Comparison of ENCODE assay signal across 8 cellular contexts in the genomic region with DNA sequence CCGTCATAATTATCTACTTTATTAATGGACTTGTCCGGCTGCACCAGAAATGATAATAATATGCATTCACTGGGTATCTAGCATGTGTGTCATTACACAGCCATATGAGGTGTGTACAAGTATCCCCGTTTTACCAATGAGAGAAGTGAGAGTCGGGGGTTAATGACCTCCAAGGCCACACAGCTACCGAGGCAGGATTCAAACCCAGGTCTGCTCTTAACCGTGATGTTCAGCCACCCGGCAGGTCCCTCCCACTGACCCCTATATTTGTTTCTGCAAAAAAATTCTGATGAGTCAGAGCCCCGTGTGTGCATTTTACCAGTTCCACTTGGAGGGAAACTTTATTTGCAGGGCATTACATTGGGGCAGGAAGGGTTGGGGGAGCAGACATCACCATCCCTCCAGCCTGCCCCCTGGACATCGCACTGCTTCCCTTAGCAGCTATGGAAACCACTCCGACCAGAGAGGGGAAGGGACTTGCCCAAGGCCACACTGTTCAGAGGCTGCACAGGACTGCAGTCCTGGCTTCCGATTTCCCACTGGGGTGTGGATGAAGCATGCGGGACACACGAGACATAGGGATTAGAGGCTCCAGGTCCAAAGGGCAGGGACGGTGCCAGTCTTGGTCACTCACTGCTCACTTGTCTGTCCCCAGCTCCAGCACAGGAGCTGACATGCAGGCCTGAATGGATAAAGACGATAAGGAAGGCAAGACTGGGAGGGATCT. TPM values are rescaled to one million over a fixed set of nuclear protein-coding genes. Genes with fewer than 3 reads are reported as not detected.
DNase-seq lines count a peak whose midpoint lies in the region; ATAC-seq and TF ChIP-seq lines count a peak whose summit lies in the region.

No MANE protein-coding gene starts in this region.

- peak overlapping the region in 1 of 2 experiments; percentile 81 for H2BK12ac ChIP-seq in mesenchymal stem cell (ENCODE audit: low read length in 2 of 2)

- ATAC-seq in GM21825 (IDR thresholded peaks at IDR 0.05; ENCODE audit: unreplicated experiment), result peak; percentile 18
- peak; percentile 20 for ATAC-seq in SK-N-SH treated with all-trans-retinoic acid at 6 μM for 48 hours
- no peak for ATAC-seq in body of pancreas

- H3K4me3 ChIP-seq in BLaER1 (no peak overlapping the region), mesenchymal stem cell (ENCODE audit: insufficient read depth in 1 of 2, low read depth in 1 of 2, low read length in 2 of 2) (no peak overlapping the region), A673 (ENCODE audit: low read depth, low read length, poor library complexity, severe bottlenecking) (no peak overlapping the region), body of pancreas (no peak overlapping the region)

- no peak for TF ChIP-seq POLR2A in body of pancreas (IDR thresholded peaks at IDR 0.05)

- no peaks in the 10 kb centered on the region for H3K79me1 ChIP-seq in mesenchymal stem cell (replicated peaks; ENCODE audit: low read length, poor library complexity, severe bottlenecking)

- H3K27ac ChIP-seq in BLaER1 (peak overlapping the region; percentile 24; the same call in 1 of the 2 replicates), mesenchymal stem cell (ENCODE audit: low read length, poor library complexity, severe bottlenecking) (no peak overlapping the region), A673 (ENCODE audit: low read depth, low read length, poor library complexity, severe bottlenecking) (no peak overlapping the region), body of pancreas (peak overlapping the region in 1 of 4 donors; percentile 52)

- H3K4ac ChIP-seq in mesenchymal stem cell (ENCODE audit: low read depth in 1 of 2, low read length in 2 of 2), result no peak overlapping the region

- peak overlapping the region in 1 of 2 experiments; percentile 58 for H3K14ac ChIP-seq in mesenchymal stem cell (ENCODE audit: low read length in 2 of 2)

- CTCF ChIA-PET in A673 (lab: Charles Lee), result interaction anchor here (0.6 to 0.7 kb wide), 2 partner anchors 202 to 240 kb away, joined by 4 to 6 read pairs; no protein-coding TSS in a partner anchor

- H2BK5ac ChIP-seq in mesenchymal stem cell (ENCODE audit: low read depth, low read length, poor library complexity, severe bottlenecking), result no peak overlapping the region

- TF ChIP-seq CTCF in A673 (conservative IDR thresholded peaks at IDR 0.05; ENCODE audit: low read depth, low read length), result no peak
- TF ChIP-seq CTCF in body of pancreas (IDR thresholded peaks at IDR 0.05), result no peak

- H2AK5ac ChIP-seq in mesenchymal stem cell (ENCODE audit: low read length, severe bottlenecking), result no peak overlapping the region

- WGBS in mesenchymal stem cell, result 63% methylated on average over 14 of the region's 15 CpGs
- 59 to 60% methylated on average over 13 to 15 of the region's 15 CpGs for WGBS in body of pancreas, 2 donors

- H3K23ac ChIP-seq in mesenchymal stem cell (ENCODE audit: low read length in 2 of 2), result peak overlapping the region in 1 of 2 experiments; percentile 83

- H3K9ac ChIP-seq in BLaER1 (peak overlapping the region; percentile 11; the same call in 1 of the 2 replicates), mesenchymal stem cell (ENCODE audit: low read length) (no peak overlapping the region)

- intact Hi-C loops in A673 (cut with micrococcal nuclease; ENCODE audit: unreplicated experiment), result no loop called here
- intact Hi-C loops in body of pancreas (cut with DNase I), result no loop called here

- H3K9me3 ChIP-seq in BLaER1 (no peaks in the 10 kb centered on the region), mesenchymal stem cell (ENCODE audit: control insufficient read depth, low read length) (no peaks in the 10 kb centered on the region), A673 (ENCODE audit: low read depth, low read length, poor library complexity, severe bottlenecking) (no peaks in the 10 kb centered on the region), body of pancreas (no peaks in the 10 kb centered on the region)

- DNase-seq in mesenchymal stem cell (no peak), T1000 (lab: John Stamatoyannopoulos, UW) (no peak), A673 (ENCODE audit: low spot score) (no peak), body of pancreas (no peak)
- DNase-seq in stimulated activated CD4-positive, alpha-beta T cell treated with anti-CD3 and anti-CD28 coated beads, Interleukin-2, amount 100 ng/mL, for 24 hours, result no peak

- H3K27me3 ChIP-seq in BLaER1 (no peaks in the 10 kb centered on the region), mesenchymal stem cell (ENCODE audit: control insufficient read depth in 1 of 2, insufficient read depth in 1 of 2, low read length in 2 of 2) (no peaks in the 10 kb centered on the region), A673 (replicated peaks; ENCODE audit: insufficient read depth, low read depth, low read length, poor library complexity) (no peaks in the 10 kb centered on the region), body of pancreas (no peaks in the 10 kb centered on the region)

- peak overlapping the region; percentile 22 for H4K91ac ChIP-seq in mesenchymal stem cell (ENCODE audit: low read length)

- H2BK15ac ChIP-seq in mesenchymal stem cell (ENCODE audit: low read depth, poor library complexity, severe bottlenecking), result peak overlapping the region; percentile 94

- H3K36me3 ChIP-seq in BLaER1 (no peaks in the 10 kb centered on the region), mesenchymal stem cell (ENCODE audit: control insufficient read depth in 1 of 2, insufficient read depth in 2 of 2, low read depth in 1 of 2, low read length in 2 of 2) (no peaks in the 10 kb centered on the region), A673 (ENCODE audit: insufficient read depth, low read length, poor library complexity, severe bottlenecking) (no peaks in the 10 kb centered on the region), body of pancreas (replicated peaks in 1 of 2; ENCODE audit: insufficient read depth in 1 of 2, low read depth in 2 of 2) (no peaks in the 10 kb centered on the region)

- peak overlapping the region; percentile 8 for H4K8ac ChIP-seq in mesenchymal stem cell (ENCODE audit: low read length)

- H3K4me1 ChIP-seq in BLaER1 (peaks cover 44% of the 10 kb centered on the region), mesenchymal stem cell (ENCODE audit: control insufficient read depth, insufficient read depth, low read depth, low read length) (peaks cover 20% of the 10 kb centered on the region), A673 (ENCODE audit: insufficient read depth, low read length, poor library complexity, severe bottlenecking) (no peaks in the 10 kb centered on the region), body of pancreas (no peaks in the 10 kb centered on the region)

- no peak overlapping the region for H2BK120ac ChIP-seq in mesenchymal stem cell (ENCODE audit: low read depth, low read length)

- peak overlapping the region; percentile 84 for H3K4me2 ChIP-seq in BLaER1
- no peak overlapping the region for H3K4me2 ChIP-seq in mesenchymal stem cell (ENCODE audit: low read length, poor library complexity, severe bottlenecking)

- H2AFZ ChIP-seq in mesenchymal stem cell (ENCODE audit: low read depth, low read length), result no peak overlapping the region

- peak overlapping the region; percentile 57 to 84 for H3K18ac ChIP-seq in mesenchymal stem cell (ENCODE audit: low read depth in 1 of 2, low read length in 2 of 2)

- no TSS peak for BruUV-seq in A673 (replicated peaks; lab: Mats Ljungman, UMichigan)

- POLR2A ChIA-PET in A673 (lab: Charles Lee; ENCODE audit: low non-redundant PET), result no interaction called here

- no peaks in the 10 kb centered on the region for H4K20me1 ChIP-seq in BLaER1

TF ChIP-seq in SK-N-SH treated with all-trans-retinoic acid at 6 μM for 48 hours, 23 proteins besides CTCF, POLR2A, EP300 and RAD21:
- TF ChIP-seq TOX (CRISPR knock-in tag; IDR thresholded peaks at IDR 0.05; ENCODE audit: borderline replicate concordance) (no peak), OSR1 (CRISPR knock-in tag; IDR thresholded peaks at IDR 0.05) (no peak), ISL1 (CRISPR knock-in tag; IDR thresholded peaks at IDR 0.05) (no peak), CSDC2 (CRISPR knock-in tag; IDR thresholded peaks at IDR 0.05) (no peak), RARB (CRISPR knock-in tag; IDR thresholded peaks at IDR 0.05) (no peak), ZC3H10 (CRISPR knock-in tag; IDR thresholded peaks at IDR 0.05) (no peak), ZFP3 (CRISPR knock-in tag; IDR thresholded peaks at IDR 0.05) (no peak)
- TF ChIP-seq, protein P1, sequence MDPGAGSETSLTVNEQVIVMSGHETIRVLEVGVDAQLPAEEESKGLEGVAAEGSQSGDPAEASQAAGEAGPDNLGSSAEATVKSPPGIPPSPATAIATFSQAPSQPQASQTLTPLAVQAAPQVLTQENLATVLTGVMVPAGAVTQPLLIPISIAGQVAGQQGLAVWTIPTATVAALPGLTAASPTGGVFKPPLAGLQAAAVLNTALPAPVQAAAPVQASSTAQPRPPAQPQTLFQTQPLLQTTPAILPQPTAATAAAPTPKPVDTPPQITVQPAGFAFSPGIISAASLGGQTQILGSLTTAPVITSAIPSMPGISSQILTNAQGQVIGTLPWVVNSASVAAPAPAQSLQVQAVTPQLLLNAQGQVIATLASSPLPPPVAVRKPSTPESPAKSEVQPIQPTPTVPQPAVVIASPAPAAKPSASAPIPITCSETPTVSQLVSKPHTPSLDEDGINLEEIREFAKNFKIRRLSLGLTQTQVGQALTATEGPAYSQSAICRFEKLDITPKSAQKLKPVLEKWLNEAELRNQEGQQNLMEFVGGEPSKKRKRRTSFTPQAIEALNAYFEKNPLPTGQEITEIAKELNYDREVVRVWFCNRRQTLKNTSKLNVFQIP (CRISPR knock-in tag; IDR thresholded peaks at IDR 0.05; ENCODE audit: borderline replicate concordance, low read depth), result no peak
- TF ChIP-seq, protein P2, sequence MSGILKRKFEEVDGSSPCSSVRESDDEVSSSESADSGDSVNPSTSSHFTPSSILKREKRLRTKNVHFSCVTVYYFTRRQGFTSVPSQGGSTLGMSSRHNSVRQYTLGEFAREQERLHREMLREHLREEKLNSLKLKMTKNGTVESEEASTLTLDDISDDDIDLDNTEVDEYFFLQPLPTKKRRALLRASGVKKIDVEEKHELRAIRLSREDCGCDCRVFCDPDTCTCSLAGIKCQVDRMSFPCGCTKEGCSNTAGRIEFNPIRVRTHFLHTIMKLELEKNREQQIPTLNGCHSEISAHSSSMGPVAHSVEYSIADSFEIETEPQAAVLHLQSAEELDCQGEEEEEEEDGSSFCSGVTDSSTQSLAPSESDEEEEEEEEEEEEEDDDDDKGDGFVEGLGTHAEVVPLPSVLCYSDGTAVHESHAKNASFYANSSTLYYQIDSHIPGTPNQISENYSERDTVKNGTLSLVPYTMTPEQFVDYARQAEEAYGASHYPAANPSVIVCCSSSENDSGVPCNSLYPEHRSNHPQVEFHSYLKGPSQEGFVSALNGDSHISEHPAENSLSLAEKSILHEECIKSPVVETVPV (CRISPR knock-in tag; IDR thresholded peaks at IDR 0.05), result no peak

RNA-seq across cellular contexts. Expression of a gene that starts 10.1 kb away (rescaled TPM):
- polyA plus RNA-seq in mesenchymal stem cell (2013, experiment 1 of 2), result 9.6 TPM
- polyA plus RNA-seq in mesenchymal stem cell (2013, experiment 2 of 2), result 8.0 TPM
- 23.3 and 29.6 TPM in 2 replicates for total RNA-seq in A673 (2021)
- 10 to 100 TPM; 25.9 to 35.3 TPM for total RNA-seq in body of pancreas

RNA-seq across cellular contexts. Expression of a gene that starts 46.4 kb away (rescaled TPM):
- polyA plus RNA-seq in mesenchymal stem cell (2013, experiment 1 of 2), result 53.0 TPM
- polyA plus RNA-seq in mesenchymal stem cell (2013, experiment 2 of 2), result 53.3 TPM
- total RNA-seq in A673 (2021) (46.4 and 48.4 TPM in 2 replicates), body of pancreas (10 to 100 TPM in 1 of 2 donors, 1 to 10 TPM in 1; 8.6 to 11.9 TPM)
